ENCODE assay signal across 28 cellular contexts in the genomic region with DNA sequence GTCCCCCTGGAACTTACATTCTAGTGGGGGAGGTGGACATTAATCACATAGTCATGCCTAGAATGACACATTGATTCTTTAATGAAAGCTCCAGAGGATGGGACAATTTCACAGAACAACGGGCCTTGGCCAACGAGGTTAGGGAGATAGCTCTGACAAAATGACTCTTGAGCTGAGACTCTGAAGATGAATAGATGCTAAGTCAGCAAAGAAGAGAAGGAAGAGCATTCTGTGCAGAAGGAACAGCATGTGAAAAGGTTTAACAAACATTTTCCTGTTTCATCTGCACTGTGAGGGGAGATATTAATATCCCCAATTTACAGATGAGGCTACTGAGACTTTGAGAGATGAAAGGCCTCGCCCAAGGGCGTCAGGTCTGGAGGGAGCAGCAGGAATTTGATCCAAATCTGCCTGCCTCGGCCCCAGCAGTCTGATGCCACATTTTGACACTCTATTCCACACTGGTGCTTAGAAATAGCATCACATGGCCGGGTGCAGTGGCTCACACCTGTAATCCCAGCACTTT.
"Had no signal": no experiment of that assay in that cellular context is flagged by ENCODE, and none has a peak within 500 bp of the region (broad histone marks: within the 10 kb centered on the region; RNA-seq: fewer than 3 reads in every experiment).

No MANE protein-coding gene starts in this region.

- FAIRE-seq: keratinocyte had no signal

- H3K9ac ChIP-seq: neural progenitor cell, parathyroid adenoma had no signal

- DNase-seq: cortex of kidney; effector CD4-positive, alpha-beta T cell; endodermal cell; foreskin fibroblast; gastrocnemius medialis; head of caudate nucleus; mesenchymal stem cell; mucosa of descending colon; naive B cell; sigmoid colon; stimulated activated CD4-positive, alpha-beta T cell treated with anti-CD3 and anti-CD28 coated beads, Interleukin-2, amount 100 ng/mL, for 24 hours; stimulated activated CD4-positive, alpha-beta T cell treated with anti-CD3 and anti-CD28 coated beads, Interleukin-4, amount 100 ng/mL, for 4 hours; stimulated activated naive CD8-positive, alpha-beta T cell treated with anti-CD3 and anti-CD28 coated beads, Interleukin-15, Interleukin-2, amounts not matched to agents 100 U/mL and 50 U/mL, for 24 hours; substantia nigra; testis; tibial artery; uterus had no signal

- ATAC-seq: esophagus mucosa; gastrocnemius medialis; mucosa of descending colon; natural killer cell treated with Interleukin-12 subunit alpha and Interleukin-12 subunit beta and Interleukin-15 and Interleukin-18, amount 100 ng/mL, for 72 hours; stimulated activated memory B cell treated with anti-CD40 and anti-IgM and Interleukin-4, amounts not matched to agents 10 μg/mL and 1 μg/mL and 100 μg/mL, for 72 hours; stimulated activated naive CD8-positive, alpha-beta T cell treated with anti-CD3 and anti-CD28 coated beads, Interleukin-15, Interleukin-2, amounts not matched to agents 100 U/mL and 50 U/mL, for 24 hours had no signal

- H3K27me3 ChIP-seq: neural progenitor cell, right atrium auricular region, testis, uterus had no signal

- H3K79me2 ChIP-seq: parathyroid adenoma had no signal

- H3K4me3 Mint-ChIP-seq: endodermal cell; mesothelial cell of epicardium; naive B cell; natural killer cell treated with Interleukin-12 subunit alpha and Interleukin-12 subunit beta and Interleukin-15 and Interleukin-18, amount 100 ng/mL, for 72 hours; stimulated activated memory B cell treated with anti-CD40 and anti-IgM and Interleukin-4, amounts not matched to agents 10 μg/mL and 1 μg/mL and 100 μg/mL, for 72 hours; type B pancreatic cell had no signal

- H3K36me3 Mint-ChIP-seq: mesothelial cell of epicardium; naive B cell; natural killer cell treated with Interleukin-12 subunit alpha and Interleukin-12 subunit beta and Interleukin-15 and Interleukin-18, amount 100 ng/mL, for 72 hours; neural progenitor cell; stimulated activated memory B cell treated with anti-CD40 and anti-IgM and Interleukin-4, amounts not matched to agents 10 μg/mL and 1 μg/mL and 100 μg/mL, for 72 hours; type B pancreatic cell had no signal

- H3K4me1 Mint-ChIP-seq: endodermal cell; mesothelial cell of epicardium; naive B cell; stimulated activated memory B cell treated with anti-CD40 and anti-IgM and Interleukin-4, amounts not matched to agents 10 μg/mL and 1 μg/mL and 100 μg/mL, for 72 hours had no signal

- H3K36me3 ChIP-seq: gastrocnemius medialis, neural progenitor cell, prostate gland, right atrium auricular region, sigmoid colon, tibial artery, uterus had no signal

- H3K9me3 ChIP-seq: gastrocnemius medialis, mucosa of descending colon, prostate gland, right atrium auricular region, sigmoid colon, testis, tibial artery, uterus had no signal

- H3K4me1 ChIP-seq: gastrocnemius medialis, parathyroid adenoma, prostate gland, right atrium auricular region, sigmoid colon, testis, tibial artery, uterus had no signal

- H2AFZ ChIP-seq: parathyroid adenoma had no signal

- H3K27ac ChIP-seq: epithelial cell of prostate, gastrocnemius medialis, neural progenitor cell, parathyroid adenoma, prostate gland, right atrium auricular region, sigmoid colon, testis, tibial artery, uterus had no signal

- H3K9me3 Mint-ChIP-seq: endodermal cell; mesothelial cell of epicardium; natural killer cell treated with Interleukin-12 subunit alpha and Interleukin-12 subunit beta and Interleukin-15 and Interleukin-18, amount 100 ng/mL, for 72 hours; neural progenitor cell had no signal

- H3K27ac Mint-ChIP-seq: endodermal cell; mesothelial cell of epicardium; naive B cell; natural killer cell treated with Interleukin-12 subunit alpha and Interleukin-12 subunit beta and Interleukin-15 and Interleukin-18, amount 100 ng/mL, for 72 hours; stimulated activated memory B cell treated with anti-CD40 and anti-IgM and Interleukin-4, amounts not matched to agents 10 μg/mL and 1 μg/mL and 100 μg/mL, for 72 hours; type B pancreatic cell had no signal

- H3K4me3 ChIP-seq: gastrocnemius medialis, mucosa of descending colon, neural progenitor cell, prostate gland, right atrium auricular region, sigmoid colon, testis, tibial artery, uterus had no signal
